In the genomic region with DNA sequence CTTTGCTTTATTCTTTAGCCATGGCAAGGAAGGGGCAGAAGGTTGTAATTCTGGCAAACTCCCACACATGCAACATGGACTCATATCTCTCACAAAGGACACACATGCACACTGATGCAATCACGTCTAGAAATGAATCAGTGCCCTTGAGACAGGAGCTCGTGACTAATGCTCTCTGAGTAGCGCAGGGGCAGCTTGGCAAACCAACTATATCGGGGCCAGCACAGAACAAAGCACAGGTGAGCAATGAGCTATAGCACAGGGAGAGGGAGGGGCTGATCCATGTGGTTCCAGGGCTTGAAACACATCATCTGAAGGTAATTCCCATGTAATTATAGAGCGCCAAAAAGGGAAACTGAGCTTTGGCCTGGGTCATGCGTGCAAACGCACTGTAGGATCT, we compare ENCODE assay signal across 8 cellular contexts.
DNase-seq lines count a peak whose midpoint lies in the region; ATAC-seq, FAIRE-seq and TF ChIP-seq lines count a peak whose summit lies in the region.

No MANE protein-coding gene starts in this region.

- POLR2A ChIA-PET in HepG2 (lab: Yijun Ruan, JAX): no interaction called here

- TF ChIP-seq EP300 in HepG2 (IDR thresholded peaks at IDR 0.05; ENCODE audit: low read depth in 2 of 2, low read length in 2 of 2): no peak
- TF ChIP-seq EP300 in HepG2 (CRISPR knock-in tag; IDR thresholded peaks at IDR 0.05; ENCODE audit: borderline replicate concordance): no peak

- ATAC-seq in HepG2: no peak
- ATAC-seq in right lobe of liver: no peak
- peak; percentile 51 for ATAC-seq in HG02938 (IDR thresholded peaks at IDR 0.05; ENCODE audit: unreplicated experiment)
- peak; percentile 81 for ATAC-seq in RWPE2 (ENCODE audit: low read depth)

- H2AFZ ChIP-seq in HepG2 (ENCODE audit: low read length): no peak overlapping the region

- no peak for FAIRE-seq in HepG2 (lab: Jason Lieb, UNC)

- in situ Hi-C loops in HepG2 (cut with HindIII; ENCODE audit: extremely low pct_ligation_motif_present, low pct_unique_long_range_greater_than_20kb): no loop called here

- TF ChIP-seq RAD21 in HepG2 (CRISPR knock-in tag; IDR thresholded peaks at IDR 0.05): no peak

- no peaks in the 10 kb centered on the region for H3K27me3 ChIP-seq in HepG2 (ENCODE audit: control insufficient read depth in 1 of 2, insufficient read depth in 2 of 2, low read length in 2 of 2)
- no peaks in the 10 kb centered on the region for H3K27me3 ChIP-seq in right lobe of liver
- no peaks in the 10 kb centered on the region for H3K27me3 ChIP-seq in RWPE2 (ENCODE audit: insufficient read depth, poor library complexity, severe bottlenecking)
- H3K27me3 ChIP-seq in colonic mucosa: no peaks in the 10 kb centered on the region

- CTCF ChIA-PET in HepG2 (lab: Yijun Ruan, JAX; ENCODE audit: low intra/inter-chr PET ratio, low total read pairs): no interaction called here

- H3K36me3 ChIP-seq in HepG2 (replicated peaks in 1 of 2; ENCODE audit: control insufficient read depth in 1 of 2, insufficient read depth in 2 of 2, low read length in 2 of 2): no peaks in the 10 kb centered on the region
- no peaks in the 10 kb centered on the region for H3K36me3 ChIP-seq in right lobe of liver
- H3K36me3 ChIP-seq in RWPE2 (ENCODE audit: low read depth): no peaks in the 10 kb centered on the region
- H3K36me3 ChIP-seq in colonic mucosa: no peaks in the 10 kb centered on the region

- DNase-seq in HepG2 (ENCODE audit: low spot score): no peak
- no peak for DNase-seq in right lobe of liver
- DNase-seq in RWPE2 (ENCODE audit: low spot score): peak; percentile 94
- DNase-seq in dermis blood vessel endothelial cell: peak; percentile 92
- DNase-seq in stimulated activated CD4-positive, alpha-beta T cell treated with anti-CD3 and anti-CD28 coated beads, Interleukin-2, amount 100 ng/mL, for 48 hours: peak; percentile 48 to 64
- DNase-seq in DMS114 treated with DMSO at 0.1 percent for 48 hours (lab: John Stamatoyannopoulos, UW; ENCODE audit: unreplicated experiment): no peak
- no peak for DNase-seq in colonic mucosa

- no TSS peak for BruUV-seq in HepG2 (replicated peaks; lab: Mats Ljungman, UMichigan)

- H3K9ac ChIP-seq in HepG2 (ENCODE audit: insufficient read depth, low read depth, low read length) (no peak overlapping the region), colonic mucosa (ENCODE audit: low read depth in 2 of 2, low read length in 2 of 2) (no peak overlapping the region)

- 33% methylated on average over 7 of the region's 7 CpGs for WGBS in HepG2 (ENCODE audit: low lambda C conversion rate)
- WGBS in right lobe of liver (ENCODE audit: insufficient coverage, low coverage, low lambda C conversion rate, missing lambda C conversion rate): 35% methylated on average over 3 of the region's 7 CpGs

- no peak for TF ChIP-seq CTCF in HepG2 (CRISPR knock-in tag; IDR thresholded peaks at IDR 0.05)
- no peak for TF ChIP-seq CTCF in right lobe of liver (IDR thresholded peaks at IDR 0.05)
- no peak for TF ChIP-seq CTCF in RWPE2 (IDR thresholded peaks at IDR 0.05; ENCODE audit: poor library complexity, severe bottlenecking)
- no peak for TF ChIP-seq CTCF in colonic mucosa (IDR thresholded peaks at IDR 0.05)

- H3K27ac ChIP-seq in HepG2 (ENCODE audit: extremely low read length, insufficient read depth, low read length) (no peak overlapping the region), right lobe of liver (no peak overlapping the region), RWPE2 (ENCODE audit: poor library complexity, severe bottlenecking) (peak overlapping the region; percentile 100), colonic mucosa (no peak overlapping the region)

- no peak for TF ChIP-seq POLR2A in HepG2 (IDR thresholded peaks at IDR 0.05; ENCODE audit: insufficient read depth in 1 of 2, low read depth in 2 of 2, low read length in 2 of 2)
- TF ChIP-seq POLR2A in right lobe of liver (IDR thresholded peaks at IDR 0.05): no peak

- no peak overlapping the region for H3K4me2 ChIP-seq in HepG2 (ENCODE audit: low read depth, low read length)

- H3K4me3 ChIP-seq in HepG2 (replicated peaks in 1 of 3; ENCODE audit: insufficient read depth in 1 of 3, low read depth in 2 of 3, low read length in 3 of 3) (no peak overlapping the region), right lobe of liver (no peak overlapping the region), RWPE2 (ENCODE audit: severe bottlenecking) (no peak overlapping the region), colonic mucosa (no peak overlapping the region)

- intact Hi-C loops in HepG2 (cut with micrococcal nuclease; ENCODE audit: unreplicated experiment) (no loop called here), right lobe of liver (cut with DNase I) (no loop called here), colonic mucosa (cut with DNase I) (no loop called here)

- H3K79me2 ChIP-seq in HepG2 (ENCODE audit: insufficient read depth, low read length): no peaks in the 10 kb centered on the region

- no peaks in the 10 kb centered on the region for H4K20me1 ChIP-seq in HepG2 (ENCODE audit: insufficient read depth, low read length)

- no peaks in the 10 kb centered on the region for H3K4me1 ChIP-seq in HepG2 (ENCODE audit: insufficient read depth, low read length)
- no peaks in the 10 kb centered on the region for H3K4me1 ChIP-seq in right lobe of liver
- peaks cover 54% of the 10 kb centered on the region for H3K4me1 ChIP-seq in RWPE2 (ENCODE audit: insufficient read depth, poor library complexity, severe bottlenecking)
- no peaks in the 10 kb centered on the region for H3K4me1 ChIP-seq in colonic mucosa

- H3K9me3 ChIP-seq in HepG2 (ENCODE audit: low read length) (no peaks in the 10 kb centered on the region), right lobe of liver (no peaks in the 10 kb centered on the region), RWPE2 (ENCODE audit: severe bottlenecking) (no peaks in the 10 kb centered on the region), colonic mucosa (no peaks in the 10 kb centered on the region)

TF ChIP-seq in HepG2, 621 proteins besides CTCF, POLR2A, EP300 and RAD21 (continues in another document):
- no peak for TF ChIP-seq SUZ12 (IDR thresholded peaks at IDR 0.05; ENCODE audit: low read depth, low read length)
- no peak for TF ChIP-seq SPEN (CRISPR knock-in tag; IDR thresholded peaks at IDR 0.05; ENCODE audit: low read depth)
- no peak for TF ChIP-seq ZFP90 (CRISPR knock-in tag; IDR thresholded peaks at IDR 0.05; ENCODE audit: borderline replicate concordance)
- TF ChIP-seq, protein P1, sequence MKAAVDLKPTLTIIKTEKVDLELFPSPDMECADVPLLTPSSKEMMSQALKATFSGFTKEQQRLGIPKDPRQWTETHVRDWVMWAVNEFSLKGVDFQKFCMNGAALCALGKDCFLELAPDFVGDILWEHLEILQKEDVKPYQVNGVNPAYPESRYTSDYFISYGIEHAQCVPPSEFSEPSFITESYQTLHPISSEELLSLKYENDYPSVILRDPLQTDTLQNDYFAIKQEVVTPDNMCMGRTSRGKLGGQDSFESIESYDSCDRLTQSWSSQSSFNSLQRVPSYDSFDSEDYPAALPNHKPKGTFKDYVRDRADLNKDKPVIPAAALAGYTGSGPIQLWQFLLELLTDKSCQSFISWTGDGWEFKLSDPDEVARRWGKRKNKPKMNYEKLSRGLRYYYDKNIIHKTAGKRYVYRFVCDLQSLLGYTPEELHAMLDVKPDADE (CRISPR knock-in tag; IDR thresholded peaks at IDR 0.05): no peak
- no peak for TF ChIP-seq MXD3 (CRISPR knock-in tag; IDR thresholded peaks at IDR 0.05)
- no peak for TF ChIP-seq ZNF616 (CRISPR knock-in tag; IDR thresholded peaks at IDR 0.05; ENCODE audit: low read depth)
- TF ChIP-seq PRMT3 (CRISPR knock-in tag; IDR thresholded peaks at IDR 0.05; ENCODE audit: borderline replicate concordance, low read depth): no peak
- no peak for TF ChIP-seq ELF4 (CRISPR knock-in tag; IDR thresholded peaks at IDR 0.05; ENCODE audit: borderline replicate concordance)
- TF ChIP-seq, protein P2, sequence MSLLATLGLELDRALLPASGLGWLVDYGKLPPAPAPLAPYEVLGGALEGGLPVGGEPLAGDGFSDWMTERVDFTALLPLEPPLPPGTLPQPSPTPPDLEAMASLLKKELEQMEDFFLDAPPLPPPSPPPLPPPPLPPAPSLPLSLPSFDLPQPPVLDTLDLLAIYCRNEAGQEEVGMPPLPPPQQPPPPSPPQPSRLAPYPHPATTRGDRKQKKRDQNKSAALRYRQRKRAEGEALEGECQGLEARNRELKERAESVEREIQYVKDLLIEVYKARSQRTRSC (CRISPR knock-in tag; IDR thresholded peaks at IDR 0.05; ENCODE audit: low read depth): no peak
- TF ChIP-seq, protein P3, sequence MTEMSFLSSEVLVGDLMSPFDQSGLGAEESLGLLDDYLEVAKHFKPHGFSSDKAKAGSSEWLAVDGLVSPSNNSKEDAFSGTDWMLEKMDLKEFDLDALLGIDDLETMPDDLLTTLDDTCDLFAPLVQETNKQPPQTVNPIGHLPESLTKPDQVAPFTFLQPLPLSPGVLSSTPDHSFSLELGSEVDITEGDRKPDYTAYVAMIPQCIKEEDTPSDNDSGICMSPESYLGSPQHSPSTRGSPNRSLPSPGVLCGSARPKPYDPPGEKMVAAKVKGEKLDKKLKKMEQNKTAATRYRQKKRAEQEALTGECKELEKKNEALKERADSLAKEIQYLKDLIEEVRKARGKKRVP (CRISPR knock-in tag; IDR thresholded peaks at IDR 0.05): peak in 1 of 2 experiments; percentile 95; a peak in 2 of 4 replicates
- peak; percentile 51 for TF ChIP-seq CEBPB (IDR thresholded peaks at IDR 0.05; ENCODE audit: borderline replicate concordance, low read depth, low read length)
- no peak for TF ChIP-seq ZGPAT (CRISPR knock-in tag; IDR thresholded peaks at IDR 0.05)

Comparison
In these comparisons a context has a peak if more than half of its experiments do, and no peak if none do; other contexts are left out.
1. ATAC-seq: peak in HG02938 (single experiment) and RWPE2 (single experiment); none in HepG2 (single experiment) and right lobe of liver (0 of 4).
2. DNase-seq: peak in RWPE2 (single experiment), dermis blood vessel endothelial cell (single experiment) and stimulated activated CD4-positive, alpha-beta T cell treated with anti-CD3 and anti-CD28 coated beads, Interleukin-2, amount 100 ng/mL, for 48 hours (2 of 2); none in HepG2 (single experiment), right lobe of liver (0 of 3), DMS114 treated with DMSO at 0.1 percent for 48 hours (single experiment) and colonic mucosa (single experiment).